ENCODE assay signal across 2 cellular contexts in genomic region chr17:3964203-3965122, GRCh38.
TF ChIP-seq lines count a peak whose summit lies in the region.

Gene ATP2A3, minus strand, starts transcription at chr17:3964437. Its CDS starts 146 bp downstream, at chr17:3964291.

TF ChIP-seq in K562, 482 proteins besides CTCF, POLR2A, EP300 and RAD21 (continued from another document and continues in another):
- TF ChIP-seq ZNF76 (CRISPR knock-in tag; IDR thresholded peaks at IDR 0.05; ENCODE audit: borderline replicate concordance) (peak; percentile 43; the same call in 1 of the 2 replicates), ZNF407 (IDR thresholded peaks at IDR 0.05; ENCODE audit: low read depth) (no peak), TAF1 (IDR thresholded peaks at IDR 0.05; ENCODE audit: control insufficient read depth, extremely low read depth, insufficient read depth, low read length, severe bottlenecking) (peak; percentile 47), ZFP36 (IDR thresholded peaks at IDR 0.05; ENCODE audit: low read depth, low read length, partially characterized antibody) (peak; percentile 60), ZNF589 (CRISPR knock-in tag; IDR thresholded peaks at IDR 0.05; ENCODE audit: low read depth) (peak; percentile 31; the same call in 1 of the 2 replicates), E2F6 (IDR thresholded peaks at IDR 0.05; ENCODE audit: borderline replicate concordance in 1 of 2, extremely low read depth in 1 of 2, insufficient read depth in 1 of 2, insufficient read length in 1 of 2, low read depth in 1 of 2, low read length in 1 of 2, poor library complexity in 1 of 2, severe bottlenecking in 1 of 2) (peak in 1 of 2 experiments; percentile 5), SREBF2 (CRISPR knock-in tag; IDR thresholded peaks at IDR 0.05) (no peak), NR2F6 (CRISPR knock-in tag; IDR thresholded peaks at IDR 0.05) (no peak), SP1 (CRISPR knock-in tag; IDR thresholded peaks at IDR 0.05) (peak; percentile 45; the same call in 1 of the 2 replicates), GTF2E2 (tag; IDR thresholded peaks at IDR 0.05) (peak; percentile 79; the same call in 1 of the 2 replicates), BRD4 (IDR thresholded peaks at IDR 0.05) (peak; percentile 59; the same call in 1 of the 2 replicates), BRF2 (IDR thresholded peaks at IDR 0.05; ENCODE audit: borderline replicate concordance, insufficient read depth, insufficient read length) (no peak), NFIC (IDR thresholded peaks at IDR 0.05) (0 out of 2 replicates have a peak, but pooled peaks have one; percentile 2), MAZ (CRISPR knock-in tag; conservative IDR thresholded peaks at IDR 0.05 in 1 of 2, IDR thresholded peaks at IDR 0.05 in 1 of 2) (peak in 1 of 2 experiments; percentile 69; a peak in 3 of 4 replicates), PHF8 (IDR thresholded peaks at IDR 0.05; ENCODE audit: borderline replicate concordance, low read length) (peak; percentile 26; the same call in 1 of the 2 replicates), SMAD1 (IDR thresholded peaks at IDR 0.05; ENCODE audit: low read depth, low read length, partially characterized antibody) (peak; percentile 60)

TF ChIP-seq in HepG2, 621 proteins besides CTCF, POLR2A, EP300 and RAD21:
- TF ChIP-seq ZNF362 (CRISPR knock-in tag; IDR thresholded peaks at IDR 0.05; ENCODE audit: borderline replicate concordance) (no peak), TBP (CRISPR knock-in tag; IDR thresholded peaks at IDR 0.05) (no peak), TEF (CRISPR knock-in tag; IDR thresholded peaks at IDR 0.05) (no peak), TBX3 (IDR thresholded peaks at IDR 0.05; ENCODE audit: borderline replicate concordance) (no peak), ZNF777 (CRISPR knock-in tag; IDR thresholded peaks at IDR 0.05) (peak; percentile 59; the same call in 1 of the 2 replicates), SOX13 (IDR thresholded peaks at IDR 0.05) (no peak), SOX13 (CRISPR knock-in tag; conservative IDR thresholded peaks at IDR 0.05 in 1 of 2, IDR thresholded peaks at IDR 0.05 in 1 of 2) (no peak), ZBED4 (CRISPR knock-in tag; IDR thresholded peaks at IDR 0.05; ENCODE audit: borderline replicate concordance) (no peak), HNRNPLL (IDR thresholded peaks at IDR 0.05; ENCODE audit: low read depth, low read length, poor library complexity, severe bottlenecking) (peak; percentile 4), KDM5B (CRISPR knock-in tag; IDR thresholded peaks at IDR 0.05; ENCODE audit: borderline replicate concordance) (no peak)
